In genomic region chr18:79496978-79497637, GRCh38 we compare ENCODE assay signal across 9 cellular contexts.
DNase-seq lines count a peak whose midpoint lies in the region; ATAC-seq and TF ChIP-seq lines count a peak whose summit lies in the region.
"Had no signal": no experiment of that assay in that cellular context is flagged by ENCODE, and none has a peak within 500 bp of the region (broad histone marks: within the 10 kb centered on the region; RNA-seq: fewer than 3 reads in every experiment).

No MANE protein-coding gene starts in this region.

- intact Hi-C loops in posterior cingulate gyrus (cut with DNase I): no loop called here
- intact Hi-C loops in activated CD4-positive, alpha-beta T cell treated with anti-CD3 and anti-CD28 coated beads for 36 hours (cut with DNase I, micrococcal nuclease): no loop called here

- H3K4me1 Mint-ChIP-seq in activated CD4-positive, alpha-beta T cell treated with anti-CD3 and anti-CD28 coated beads for 36 hours: peaks cover 26% of the 10 kb centered on the region

- no peak for TF ChIP-seq POLR2A in GM18505 (IDR thresholded peaks at IDR 0.05; ENCODE audit: borderline replicate concordance, extremely low read depth, insufficient read depth, insufficient read length)

- no peak overlapping the region for H3K4me3 Mint-ChIP-seq in activated CD4-positive, alpha-beta T cell treated with anti-CD3 and anti-CD28 coated beads for 36 hours

- peak; percentile 54 for ATAC-seq in GM19351 (IDR thresholded peaks at IDR 0.05; ENCODE audit: unreplicated experiment)
- no peak for ATAC-seq in HG03378 (IDR thresholded peaks at IDR 0.05; ENCODE audit: unreplicated experiment)
- ATAC-seq in activated CD4-positive, alpha-beta T cell treated with anti-CD3 and anti-CD28 coated beads for 36 hours: no peak
- no peak for ATAC-seq in GM18505 (IDR thresholded peaks at IDR 0.05; ENCODE audit: unreplicated experiment)
- ATAC-seq: HCT116 had no signal

- TF ChIP-seq EP300 in Ishikawa (IDR thresholded peaks at IDR 0.05; ENCODE audit: borderline replicate concordance): no peak

- TF ChIP-seq RAD21 in Ishikawa (IDR thresholded peaks at IDR 0.05; ENCODE audit: low read depth): no peak

- POLR2A ChIA-PET in activated CD4-positive, alpha-beta T cell treated with anti-CD3 and anti-CD28 coated beads for 36 hours (lab: Charles Lee): no interaction called here

- H3K27me3 Mint-ChIP-seq in activated CD4-positive, alpha-beta T cell treated with anti-CD3 and anti-CD28 coated beads for 36 hours: no peaks in the 10 kb centered on the region

- CTCF ChIA-PET in activated CD4-positive, alpha-beta T cell treated with anti-CD3 and anti-CD28 coated beads for 36 hours (lab: Charles Lee): no interaction called here

- DNase-seq in fibroblast of gingiva (ENCODE audit: low read depth) (peak; percentile 77), posterior cingulate gyrus (peak in 7 of 10 donors; percentile 10 to 74 (median 37)), NCI-H526 treated with DMSO at 0.1 percent for 48 hours (lab: John Stamatoyannopoulos, UW) (no peak)
- DNase-seq in activated CD4-positive, alpha-beta T cell treated with anti-CD3 and anti-CD28 coated beads for 36 hours: no peak

- H3K9me3 Mint-ChIP-seq in activated CD4-positive, alpha-beta T cell treated with anti-CD3 and anti-CD28 coated beads for 36 hours (ENCODE audit: low read depth): peaks cover 29% of the 10 kb centered on the region

- no peak overlapping the region for H3K27ac Mint-ChIP-seq in activated CD4-positive, alpha-beta T cell treated with anti-CD3 and anti-CD28 coated beads for 36 hours

- peaks cover 65% of the 10 kb centered on the region for H3K36me3 Mint-ChIP-seq in activated CD4-positive, alpha-beta T cell treated with anti-CD3 and anti-CD28 coated beads for 36 hours (ENCODE audit: low read depth)

TF ChIP-seq in Ishikawa, 13 proteins besides CTCF, POLR2A, EP300 and RAD21:
- peak; percentile 27; the same call in 1 of the 2 replicates for TF ChIP-seq NFIC (IDR thresholded peaks at IDR 0.05)
- no peak for TF ChIP-seq CREB1 (IDR thresholded peaks at IDR 0.05; ENCODE audit: low read depth)

Comparison
In these comparisons a context has a peak if more than half of its experiments do, and no peak if none do; other contexts are left out.
1. DNase-seq: peak in fibroblast of gingiva (single experiment) and posterior cingulate gyrus (7 of 10); none in NCI-H526 treated with DMSO at 0.1 percent for 48 hours (single experiment) and activated CD4-positive, alpha-beta T cell treated with anti-CD3 and anti-CD28 coated beads for 36 hours (single experiment).